In the genomic region with DNA sequence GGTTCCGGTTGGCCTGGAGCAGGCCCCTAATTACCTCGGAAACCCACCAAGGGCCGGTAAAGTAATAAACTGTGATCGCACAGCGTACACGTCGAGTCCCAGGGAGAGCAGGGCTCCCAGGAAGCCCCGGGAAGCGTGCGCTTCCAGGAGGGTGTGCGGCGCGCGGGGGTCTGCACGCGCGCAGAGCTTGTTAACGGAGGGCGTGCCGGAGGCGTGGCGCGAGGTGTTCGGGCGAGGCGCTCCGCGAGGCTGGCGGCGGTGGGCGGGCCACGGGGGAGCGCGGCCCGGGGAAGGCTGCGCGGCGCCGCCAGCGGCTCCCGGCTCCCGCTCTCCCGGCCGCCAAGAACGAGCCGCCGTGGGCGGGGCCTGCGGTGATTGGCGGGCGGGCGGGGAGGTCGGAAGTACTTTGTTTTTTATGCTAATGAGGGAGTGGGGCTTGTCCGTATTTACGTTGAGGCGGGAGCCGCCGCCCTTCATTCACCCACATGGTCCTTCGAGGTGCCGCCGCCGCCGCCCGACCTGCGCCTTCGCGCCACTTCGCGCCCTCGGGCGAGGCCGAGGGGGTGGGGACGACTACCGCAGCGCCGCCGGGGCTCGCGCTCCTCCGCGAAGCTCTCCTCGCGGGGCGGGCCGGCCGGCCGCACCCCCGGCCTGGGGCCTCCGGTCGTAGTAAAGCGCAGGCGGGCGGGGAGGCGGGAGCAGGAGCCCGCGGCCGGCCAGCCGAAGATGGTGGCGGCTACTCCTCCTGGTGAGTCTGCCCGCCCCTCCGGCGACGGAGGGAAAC, we compare ENCODE assay signal across 8 cellular contexts.
DNase-seq lines count a peak whose midpoint lies in the region; ATAC-seq and TF ChIP-seq lines count a peak whose summit lies in the region.

A gene (plus strand): TSS at position 476 of the 784 bp plus-strand sequence.

- ATAC-seq in GM18519 (IDR thresholded peaks at IDR 0.05; ENCODE audit: low FRiP score, unreplicated experiment): peak; percentile 44
- peak; percentile 49 for ATAC-seq in HG03039 (IDR thresholded peaks at IDR 0.05; ENCODE audit: unreplicated experiment)

- in situ Hi-C loops in astrocyte of the cerebellum (cut with HindIII; ENCODE audit: low sequenced_read_pairs): no loop called here

- DNase-seq in NCI-H2081 (lab: John Stamatoyannopoulos, UW) (peak; percentile 92), T1000 (lab: John Stamatoyannopoulos, UW) (peak; percentile 51), astrocyte of the cerebellum (ENCODE audit: low read depth) (peak; percentile 54), hippocampal formation (lab: John Stamatoyannopoulos, UW) (peak; percentile 83 to 85), retinal pigment epithelial cell (ENCODE audit: low read depth) (peak; percentile 55), cerebellar nuclear complex (lab: John Stamatoyannopoulos, UW) (no peak)

- no peak for TF ChIP-seq CTCF in astrocyte of the cerebellum (IDR thresholded peaks at IDR 0.05; ENCODE audit: low read depth, low read length, missing control alignments)
- no peak for TF ChIP-seq CTCF in retinal pigment epithelial cell (conservative IDR thresholded peaks at IDR 0.05; ENCODE audit: low read depth, low read length)

- H3K4me3 ChIP-seq in astrocyte of the cerebellum (ENCODE audit: low read depth, low read length) (peak within 1 kb of the TSS; percentile 60), retinal pigment epithelial cell (ENCODE audit: low read length) (peak within 1 kb of the TSS; percentile 51)

Comparison
In these comparisons a context has a peak if more than half of its experiments do, and no peak if none do; other contexts are left out.
1. DNase-seq: peak in NCI-H2081 (2 of 2), T1000 (single experiment), astrocyte of the cerebellum (single experiment), hippocampal formation (2 of 2) and retinal pigment epithelial cell (single experiment); none in cerebellar nuclear complex (0 of 2).